29 cellular contexts compared by ENCODE assay signal in genomic region chr13:103510007-103510406, GRCh38.
DNase-seq lines count a peak whose midpoint lies in the region; ATAC-seq, FAIRE-seq and TF ChIP-seq lines count a peak whose summit lies in the region.
"Had no signal": no experiment of that assay in that cellular context is flagged by ENCODE, and none has a peak within 500 bp of the region (broad histone marks: within the 10 kb centered on the region; RNA-seq: fewer than 3 reads in every experiment).

No MANE protein-coding gene starts in this region.

- no peak for TF ChIP-seq POLR2A in H1 (IDR thresholded peaks at IDR 0.05; ENCODE audit: control extremely low read depth in 1 of 2, low read depth in 2 of 2, low read length in 2 of 2)

- no peaks in the 10 kb centered on the region; the same call in 1 of the 2 replicates for H3K23me2 ChIP-seq in H1 (ENCODE audit: low read depth, low read length)

- H3K4me1 ChIP-seq in DND-41 (ENCODE audit: insufficient read depth, low read length) (no peaks in the 10 kb centered on the region), H1 (replicated peaks in 1 of 4; ENCODE audit: control insufficient read depth in 3 of 4, insufficient read depth in 4 of 4, low read length in 3 of 4) (no peaks in the 10 kb centered on the region), neuron (ENCODE audit: insufficient read depth, low read length) (no peaks in the 10 kb centered on the region)
- H3K4me1 ChIP-seq: body of pancreas, heart left ventricle, upper lobe of left lung had no signal

- WGBS in H1 (ENCODE audit: extremely low coverage in 1 of 2, insufficient coverage in 1 of 2, insufficient read length in 1 of 2, insufficient replicate concordance in 2 of 2, low coverage in 1 of 2, low lambda C conversion rate in 2 of 2, missing lambda C conversion rate in 1 of 2), 2 experiments, result 84% methylated on average over 8 of the region's 8 CpGs; no CpG with 5 or more reads in 1 of the 2 experiments

- no peaks in the 10 kb centered on the region for H3K79me2 ChIP-seq in DND-41 (ENCODE audit: insufficient read depth, low read length)
- no peaks in the 10 kb centered on the region for H3K79me2 ChIP-seq in H1 (ENCODE audit: control insufficient read depth in 1 of 2, insufficient read depth in 2 of 2, low read length in 2 of 2)

- H2BK5ac ChIP-seq in H1 (ENCODE audit: low read depth, low read length), result no peak overlapping the region

- H4K91ac ChIP-seq in H1 (replicated peaks; ENCODE audit: insufficient read length, low read length), result no peak overlapping the region

- no peak overlapping the region for H4K5ac ChIP-seq in H1 (ENCODE audit: insufficient read length, low read depth, low read length)

- TF ChIP-seq RAD21 in H1 (IDR thresholded peaks at IDR 0.05 in 1 of 2, conservative IDR thresholded peaks at IDR 0.05 in 1 of 2; ENCODE audit: low read depth in 2 of 2, low read length in 2 of 2), result peak; percentile 31 to 49; a peak in 2 of 4 replicates

- CTCF ChIA-PET in HEK293T (lab: Yijun Ruan, JAX) (no interaction called here), H1 (lab: Charles Lee; ENCODE audit: partially characterized antibody) (interaction anchor here (0.9 to 1.1 kb wide), 2 partner anchors 9 to 14 kb away, joined by 3 to 5 read pairs; no protein-coding TSS in a partner anchor)

- no peak overlapping the region for H2BK15ac ChIP-seq in H1 (ENCODE audit: low read length)

- H3K9ac ChIP-seq in DND-41 (ENCODE audit: low read depth, low read length) (no peak overlapping the region), H1 (replicated peaks in 1 of 4; ENCODE audit: extremely low read depth in 1 of 4, low read depth in 3 of 4, low read length in 3 of 4) (no peak overlapping the region)
- H3K9ac ChIP-seq: SK-N-SH had no signal

- H2AFZ ChIP-seq in DND-41 (ENCODE audit: low read depth, low read length) (no peak overlapping the region), H1 (ENCODE audit: low read length) (no peak overlapping the region), neuron (ENCODE audit: low read depth, low read length) (peak overlapping the region; percentile 16)

- H3K23ac ChIP-seq in H1 (ENCODE audit: insufficient read length), result no peak overlapping the region

- no peak overlapping the region for H2BK12ac ChIP-seq in H1 (ENCODE audit: low read depth, low read length)

- TF ChIP-seq CTCF in DND-41 (IDR thresholded peaks at IDR 0.05; ENCODE audit: borderline replicate concordance, extremely low read depth, low read length, poor library complexity, severe bottlenecking), result peak; percentile 10
- TF ChIP-seq CTCF in H1 (IDR thresholded peaks at IDR 0.05; ENCODE audit: control extremely low read depth in 1 of 3, insufficient read depth in 1 of 3, low read depth in 1 of 3, low read length in 3 of 3), result peak; percentile 22 to 56 (median 49)

- POLR2A ChIA-PET in HEK293T (lab: Yijun Ruan, JAX), result no interaction called here
- POLR2A ChIA-PET in H1 (lab: Charles Lee; ENCODE audit: partially characterized antibody), result no interaction called here

- H3K36me3 ChIP-seq in DND-41 (ENCODE audit: insufficient read depth, low read length) (no peaks in the 10 kb centered on the region), H1 (ENCODE audit: control insufficient read depth in 2 of 4, insufficient read depth in 4 of 4, low read length in 3 of 4) (no peaks in the 10 kb centered on the region), neuron (ENCODE audit: insufficient read depth, low read length) (no peaks in the 10 kb centered on the region)
- H3K36me3 ChIP-seq: heart left ventricle, upper lobe of left lung had no signal

- no peak overlapping the region for H3K4me3 ChIP-seq in DND-41 (ENCODE audit: low read depth in 1 of 2, low read length in 2 of 2)
- no peak overlapping the region for H3K4me3 ChIP-seq in H1 (ENCODE audit: extremely low read depth in 1 of 4, insufficient read depth in 2 of 4, low read depth in 3 of 4, low read length in 4 of 4)
- no peak overlapping the region for H3K4me3 ChIP-seq in neuron (ENCODE audit: low read length)
- H3K4me3 ChIP-seq: body of pancreas, heart left ventricle, upper lobe of left lung had no signal

- no peak overlapping the region for H2BK120ac ChIP-seq in H1 (replicated peaks; ENCODE audit: low read depth, low read length)

- no peak overlapping the region for H3K56ac ChIP-seq in H1 (replicated peaks; ENCODE audit: insufficient read length, low read depth, low read length)

- H3K27ac ChIP-seq in DND-41 (ENCODE audit: low read length), result no peak overlapping the region
- H3K27ac ChIP-seq in H1 (ENCODE audit: low read depth, low read length), result no peak overlapping the region
- H3K27ac ChIP-seq: body of pancreas, heart left ventricle, upper lobe of left lung had no signal

- no peaks in the 10 kb centered on the region for H3K9me3 ChIP-seq in DND-41 (ENCODE audit: insufficient read depth, low read length, severe bottlenecking)
- H3K9me3 ChIP-seq in H1 (ENCODE audit: insufficient read depth in 2 of 2, low read depth in 1 of 2, low read length in 1 of 2), result peaks cover 2 to 6% of the 10 kb centered on the region in 2 experiments; a peak in 2 of 4 replicates
- H3K9me3 ChIP-seq in neuron (ENCODE audit: low read length), result peaks cover 2% of the 10 kb centered on the region
- H3K9me3 ChIP-seq: body of pancreas, heart left ventricle, SK-N-SH, upper lobe of left lung had no signal

- no peak for TF ChIP-seq EP300 in H1 (IDR thresholded peaks at IDR 0.05; ENCODE audit: borderline replicate concordance in 1 of 2, low read depth in 2 of 2, low read length in 2 of 2)

- ATAC-seq in DND-41 (ENCODE audit: insufficient read depth, low read depth), result no peak
- no peak for ATAC-seq in HG02588 (IDR thresholded peaks at IDR 0.05; ENCODE audit: unreplicated experiment)
- ATAC-seq: activated CD4-positive, CD25-positive, alpha-beta regulatory T cell treated with anti-CD3 and anti-CD28 coated beads, Interleukin-2, amount 50 U/mL, for 24 hours; activated T-helper 17 cell treated with anti-CD3 and anti-CD28 coated beads, Interleukin-2, amount 50 U/mL, for 72 hours; body of pancreas; effector memory CD8-positive, alpha-beta T cell; esophagus mucosa; heart left ventricle; naive thymus-derived CD8-positive, alpha-beta T cell; stimulated activated effector memory CD8-positive, alpha-beta T cell treated with anti-CD3 and anti-CD28 coated beads, Interleukin-12 subunit alpha, Interleukin-12 subunit beta, amount 100 ng/mL, for 72 hours had no signal

- H3K4ac ChIP-seq in H1 (replicated peaks; ENCODE audit: insufficient read length, low read depth, low read length), result no peak overlapping the region

- H3K27me3 ChIP-seq in DND-41 (ENCODE audit: insufficient read depth, low read length, poor library complexity) (no peaks in the 10 kb centered on the region), H1 (replicated peaks in 1 of 4; ENCODE audit: control insufficient read depth in 3 of 4, extremely low read depth in 1 of 4, insufficient read depth in 3 of 4, low read length in 3 of 4) (no peaks in the 10 kb centered on the region), neuron (ENCODE audit: insufficient read depth, low read length) (no peaks in the 10 kb centered on the region)
- H3K27me3 ChIP-seq: body of pancreas, heart left ventricle, upper lobe of left lung had no signal

- DNase-seq in DND-41 (no peak), HEK293T (ENCODE audit: extremely low spot score) (no peak), H1 (ENCODE audit: low read depth in 1 of 2, low spot score in 2 of 2) (no peak), NCI-H2081 treated with DMSO at 0.1 percent for 48 hours (lab: John Stamatoyannopoulos, UW) (no peak), pons (ENCODE audit: low spot score) (no peak), head of caudate nucleus (no peak)
- DNase-seq: activated CD4-positive, alpha-beta memory T cell treated with anti-CD3 and anti-CD28 coated beads, Interleukin-2, amount 10 ng/mL, durations not matched to agents 7 days and 5 days; activated naive CD4-positive, alpha-beta T cell treated with anti-CD3 and anti-CD28 coated beads, Interleukin-2, amount 50 U/mL, for 16 hours; body of pancreas; C1 segment of cervical spinal cord; effector memory CD8-positive, alpha-beta T cell; heart left ventricle; Kasumi-1; kidney glomerular epithelial cell; MV-4-11; naive thymus-derived CD8-positive, alpha-beta T cell; NCI-H446; NCI-H748 treated with DMSO at 0.1 percent for 48 hours; SK-N-SH; stimulated activated CD4-positive, alpha-beta T cell treated with anti-CD3 and anti-CD28 coated beads, Interleukin-15, amount 100 ng/mL, for 24 hours had no signal

- H4K8ac ChIP-seq in H1 (ENCODE audit: extremely low read depth, insufficient read depth, low read length), result no peak overlapping the region

- H3K18ac ChIP-seq in H1 (ENCODE audit: extremely low read depth, low read length), result no peak overlapping the region

- FAIRE-seq in H1 (lab: Jason Lieb, UNC), result no peak
- FAIRE-seq: GM12892, H54 had no signal

- H3K4me2 ChIP-seq in DND-41 (ENCODE audit: insufficient read depth, low read length) (no peak overlapping the region), H1 (ENCODE audit: insufficient read depth in 1 of 2, low read depth in 2 of 2, low read length in 2 of 2) (no peak overlapping the region)
- H3K4me2 ChIP-seq: SK-N-SH had no signal

- H3K79me1 ChIP-seq in H1 (ENCODE audit: low read depth, low read length), result no peaks in the 10 kb centered on the region

- no peak overlapping the region for H2AK5ac ChIP-seq in H1 (ENCODE audit: low read depth, low read length)

- H2BK20ac ChIP-seq in H1 (ENCODE audit: low read length), result no peak overlapping the region

- intact Hi-C loops in head of caudate nucleus (cut with DNase I), result no loop called here

- no peak overlapping the region for H3K14ac ChIP-seq in H1 (ENCODE audit: insufficient read length)

- H4K20me1 ChIP-seq in DND-41 (ENCODE audit: insufficient read depth, low read length) (no peaks in the 10 kb centered on the region), H1 (replicated peaks in 1 of 2; ENCODE audit: control insufficient read depth in 1 of 2, insufficient read depth in 2 of 2, low read length in 2 of 2) (no peaks in the 10 kb centered on the region)

TF ChIP-seq in HEK293T, 16 proteins besides CTCF, POLR2A, EP300 and RAD21 (continues in another document):
- TF ChIP-seq L3MBTL2 (conservative IDR thresholded peaks at IDR 0.05), result no peak

TF ChIP-seq in H1, 55 proteins besides CTCF, POLR2A, EP300 and RAD21 (continues in another document):
- no peak for TF ChIP-seq TEAD4 (IDR thresholded peaks at IDR 0.05; ENCODE audit: low read depth, low read length)
- no peak for TF ChIP-seq KDM4A (IDR thresholded peaks at IDR 0.05; ENCODE audit: low read depth, low read length, severe bottlenecking)
- TF ChIP-seq NRF1 (IDR thresholded peaks at IDR 0.05; ENCODE audit: low read depth, low read length), result no peak
- no peak for TF ChIP-seq TAF7 (optimal IDR thresholded peaks at IDR 0.05; ENCODE audit: borderline replicate concordance, low read depth, low read length)
- no peak for TF ChIP-seq ASH2L (IDR thresholded peaks at IDR 0.05; ENCODE audit: low read length)
- TF ChIP-seq MAFK (IDR thresholded peaks at IDR 0.05; ENCODE audit: low read depth, low read length), result no peak
- TF ChIP-seq ZNF274 (IDR thresholded peaks at IDR 0.05; ENCODE audit: borderline replicate concordance, extremely low read depth, low read length), result no peak
- no peak for TF ChIP-seq BACH1 (IDR thresholded peaks at IDR 0.05; ENCODE audit: low read length)
- no peak for TF ChIP-seq GABPA (IDR thresholded peaks at IDR 0.05; ENCODE audit: borderline replicate concordance, insufficient read depth, low read length)
- no peak for TF ChIP-seq CHD1 (IDR thresholded peaks at IDR 0.05; ENCODE audit: low read depth, low read length)
